In genomic region chr11:20351151-20351550, GRCh38 we compare ENCODE assay signal across 1 cellular context.
A peak's percentile ranks its signal among the peaks of the same experiment; 100 is the strongest.
TF ChIP-seq lines count a peak whose summit lies in the region.

No MANE protein-coding gene starts in this region.

TF ChIP-seq in HepG2, 621 proteins besides CTCF, POLR2A, EP300 and RAD21:
- TF ChIP-seq MAFK (conservative IDR thresholded peaks at IDR 0.05 in 1 of 2, IDR thresholded peaks at IDR 0.05 in 1 of 2; ENCODE audit: low read length in 2 of 2) (0 out of 4 replicates have a peak, but pooled peaks of 1 of the 2 experiments have one; percentile 19), THAP7 (CRISPR knock-in tag; IDR thresholded peaks at IDR 0.05) (no peak)
